8 cellular contexts compared by ENCODE assay signal in the genomic region with DNA sequence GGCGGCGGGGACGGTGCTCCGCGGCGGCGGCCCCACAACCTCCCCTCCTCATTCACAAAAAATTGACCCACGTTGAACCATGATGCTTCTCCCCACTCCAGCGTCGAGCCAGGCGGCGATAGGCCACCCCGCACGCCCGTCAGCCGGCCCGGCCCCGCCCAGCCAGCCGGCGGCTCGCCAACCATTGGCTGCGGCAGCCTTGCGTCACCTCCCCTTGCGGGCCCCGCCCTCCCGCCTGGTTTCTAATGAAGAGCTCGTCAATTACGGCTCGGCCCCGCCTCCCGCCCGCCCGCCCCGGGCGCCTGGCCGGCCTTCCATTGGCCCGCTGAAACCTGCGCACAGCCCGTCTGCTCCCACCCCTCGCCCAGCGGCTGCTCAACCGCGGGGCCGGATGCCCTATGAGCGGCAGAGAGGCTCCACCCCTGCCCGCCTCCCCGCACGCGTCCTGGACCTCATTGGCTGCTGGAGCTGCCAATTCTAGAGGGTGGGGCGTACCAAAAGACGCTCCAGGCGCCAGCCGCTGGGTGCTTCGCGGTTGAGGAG. TPM values are rescaled to one million over a fixed set of nuclear protein-coding genes. Genes with fewer than 3 reads are reported as not detected.
DNase-seq lines count a peak whose midpoint lies in the region; ATAC-seq, FAIRE-seq and TF ChIP-seq lines count a peak whose summit lies in the region.

A gene (minus strand): TSS at position 114 of the 543 bp plus-strand sequence. CDS start 48,321 bp downstream, outside the sequence.

- peaks cover 9% of the 10 kb centered on the region for H3K79me2 ChIP-seq in trophoblast cell (ENCODE audit: control insufficient read depth, insufficient read depth, low read length, poor library complexity)

- DNase-seq in GM12891 (ENCODE audit: insufficient read length, low spot score): peak; percentile 95
- peak; percentile 92 for DNase-seq in NCI-H1694 (lab: John Stamatoyannopoulos, UW)
- peak; percentile 97 for DNase-seq in amniotic epithelial cell (ENCODE audit: low read depth)
- DNase-seq in heart left ventricle: peak; percentile 99 to 100 (median 99)
- DNase-seq in trophoblast cell: peak; percentile 99 to 100
- DNase-seq in tibial nerve (ENCODE audit: low spot score in 2 of 2): peak; percentile 97 to 99

- FAIRE-seq in GM12891 (lab: Jason Lieb, UNC): no peak

- H3K14ac ChIP-seq in trophoblast cell (ENCODE audit: low read length): peak within 1 kb of the TSS; percentile 100

- H3K9ac ChIP-seq in trophoblast cell (ENCODE audit: low read length): peak within 1 kb of the TSS; percentile 100

- H4K91ac ChIP-seq in trophoblast cell (ENCODE audit: low read depth, low read length): peak within 1 kb of the TSS; percentile 97

- no peak for TF ChIP-seq EP300 in tibial nerve (IDR thresholded peaks at IDR 0.05)

- peak within 1 kb of the TSS; percentile 98 for H2AFZ ChIP-seq in trophoblast cell (ENCODE audit: insufficient read depth, low read length, poor library complexity)

- peaks cover 50% of the 10 kb centered on the region for H3K4me1 Mint-ChIP-seq in T-helper 1 cell treated with Interleukin-12 subunit alpha and Interleukin-12 subunit beta and Interleukin-4 antibody, amounts not matched to agents 30 μg/mL and 1 μg/mL, for 36 hours (ENCODE audit: low read depth)

- H4K8ac ChIP-seq in trophoblast cell (ENCODE audit: low read depth, low read length): peak within 1 kb of the TSS; percentile 100

- peak within 1 kb of the TSS; percentile 94 for H3K4me3 Mint-ChIP-seq in T-helper 1 cell treated with Interleukin-12 subunit alpha and Interleukin-12 subunit beta and Interleukin-4 antibody, amounts not matched to agents 30 μg/mL and 1 μg/mL, for 36 hours

- intact Hi-C loops in heart left ventricle (cut with DNase I): loop anchor here in 5 of 10 donors (2.0 to 10.0 kb wide), 5 partner anchors 72 to 734 kb away; a partner anchor contains a TSS

- H3K27me3 ChIP-seq in heart left ventricle: no peaks in the 10 kb centered on the region
- no peaks in the 10 kb centered on the region for H3K27me3 ChIP-seq in trophoblast cell (ENCODE audit: insufficient read depth, low read length)
- no peaks in the 10 kb centered on the region for H3K27me3 ChIP-seq in tibial nerve

- no peak within 1 kb of the TSS for H3K23ac ChIP-seq in trophoblast cell (ENCODE audit: low read length)

- H3K36me3 ChIP-seq in heart left ventricle (no peaks in the 10 kb centered on the region), trophoblast cell (ENCODE audit: control insufficient read depth in 1 of 2, insufficient read depth in 2 of 2, low read length in 2 of 2) (no peaks in the 10 kb centered on the region), tibial nerve (no peaks in the 10 kb centered on the region)

- peak within 1 kb of the TSS; percentile 11 for H2AK5ac ChIP-seq in trophoblast cell (ENCODE audit: low read length)

- H3K4me3 ChIP-seq in heart left ventricle (peak within 1 kb of the TSS; percentile 50 to 91 (median 74)), trophoblast cell (ENCODE audit: low read depth, low read length) (peak within 1 kb of the TSS; percentile 99), tibial nerve (peak within 1 kb of the TSS; percentile 72 to 84 (median 78))

- H3K4ac ChIP-seq in trophoblast cell (ENCODE audit: low read depth, low read length): peak within 1 kb of the TSS; percentile 91

- peaks cover 15% of the 10 kb centered on the region for H3K36me3 Mint-ChIP-seq in T-helper 1 cell treated with Interleukin-12 subunit alpha and Interleukin-12 subunit beta and Interleukin-4 antibody, amounts not matched to agents 30 μg/mL and 1 μg/mL, for 36 hours (ENCODE audit: low read depth)

- no peaks in the 10 kb centered on the region for H3K9me3 ChIP-seq in heart left ventricle
- no peaks in the 10 kb centered on the region for H3K9me3 ChIP-seq in trophoblast cell (ENCODE audit: insufficient read depth, low read depth, low read length)
- no peaks in the 10 kb centered on the region for H3K9me3 ChIP-seq in tibial nerve

- peaks cover 0 to 45% (median 24%) of the 10 kb centered on the region in 12 donors for H3K4me1 ChIP-seq in heart left ventricle
- H3K4me1 ChIP-seq in trophoblast cell (ENCODE audit: control insufficient read depth in 1 of 2, insufficient read depth in 2 of 2, low read length in 2 of 2): peaks cover 2% of the 10 kb centered on the region in 2 experiments
- peaks cover 0 to 31% (median 15%) of the 10 kb centered on the region in 4 donors for H3K4me1 ChIP-seq in tibial nerve

- no peaks in the 10 kb centered on the region for H3K9me3 Mint-ChIP-seq in T-helper 1 cell treated with Interleukin-12 subunit alpha and Interleukin-12 subunit beta and Interleukin-4 antibody, amounts not matched to agents 30 μg/mL and 1 μg/mL, for 36 hours

- H2BK12ac ChIP-seq in trophoblast cell (ENCODE audit: low read length): no peak within 1 kb of the TSS

- peak within 1 kb of the TSS; percentile 99 for H3K18ac ChIP-seq in trophoblast cell (ENCODE audit: low read length)

- H3K27ac ChIP-seq in heart left ventricle (peak within 1 kb of the TSS; percentile 94 to 100 (median 99)), trophoblast cell (ENCODE audit: low read depth, low read length) (peak within 1 kb of the TSS; percentile 91), tibial nerve (peak within 1 kb of the TSS; percentile 96 to 98 (median 98))

- H3K79me1 ChIP-seq in trophoblast cell (ENCODE audit: low read length): peaks cover 8% of the 10 kb centered on the region

- peaks cover 27% of the 10 kb centered on the region for H3K27me3 Mint-ChIP-seq in T-helper 1 cell treated with Interleukin-12 subunit alpha and Interleukin-12 subunit beta and Interleukin-4 antibody, amounts not matched to agents 30 μg/mL and 1 μg/mL, for 36 hours (ENCODE audit: low read depth)

- peak within 1 kb of the TSS; percentile 98 for H2BK120ac ChIP-seq in trophoblast cell (ENCODE audit: insufficient read depth, low read length, poor library complexity)

- WGBS in heart left ventricle, 4 donors: 0 to 1% (median 0%) methylated on average over 5 to 55 of the region's 55 CpGs
- WGBS in trophoblast cell (ENCODE audit: extremely low coverage, insufficient coverage, insufficient read length): no CpG with 5 or more reads among the region's 55 CpGs
- 0 to 1% methylated on average over 14 to 23 of the region's 55 CpGs for WGBS in tibial nerve, 2 donors

- ATAC-seq in HG02885 (IDR thresholded peaks at IDR 0.05; ENCODE audit: poor library complexity, unreplicated experiment) (peak; percentile 90), heart left ventricle (peak; percentile 97 to 98 (median 98))

- peak within 1 kb of the TSS; percentile 98 for H3K27ac Mint-ChIP-seq in T-helper 1 cell treated with Interleukin-12 subunit alpha and Interleukin-12 subunit beta and Interleukin-4 antibody, amounts not matched to agents 30 μg/mL and 1 μg/mL, for 36 hours

- TF ChIP-seq CTCF in heart left ventricle (IDR thresholded peaks at IDR 0.05) (no peak), tibial nerve (IDR thresholded peaks at IDR 0.05) (no peak)

- H4K12ac ChIP-seq in trophoblast cell (ENCODE audit: low read depth, low read length): peak within 1 kb of the TSS; percentile 98

- H3K4me2 ChIP-seq in trophoblast cell (ENCODE audit: low read length): peak within 1 kb of the TSS; percentile 89

- TF ChIP-seq POLR2A in GM12891 (IDR thresholded peaks at IDR 0.05; ENCODE audit: low read depth, low read length): no peak
- TF ChIP-seq POLR2A in heart left ventricle (IDR thresholded peaks at IDR 0.05): peak in 1 of 2 donors; percentile 30
- TF ChIP-seq POLR2A in tibial nerve (IDR thresholded peaks at IDR 0.05): peak in 1 of 2 donors; percentile 38

- H2BK5ac ChIP-seq in trophoblast cell (ENCODE audit: low read depth, low read length, poor library complexity): peak within 1 kb of the TSS; percentile 99

TF ChIP-seq in GM12891, 5 proteins besides CTCF, POLR2A, EP300 and RAD21:
- TF ChIP-seq TAF1 (IDR thresholded peaks at IDR 0.05; ENCODE audit: low read depth, low read length): no peak
- TF ChIP-seq SPI1 (IDR thresholded peaks at IDR 0.05; ENCODE audit: low read depth, low read length): no peak
- TF ChIP-seq POLR2AphosphoS5 (IDR thresholded peaks at IDR 0.05; ENCODE audit: low read depth, low read length): no peak
- no peak for TF ChIP-seq POU2F2 (IDR thresholded peaks at IDR 0.05; ENCODE audit: low read depth, low read length)
- no peak for TF ChIP-seq PAX5 (IDR thresholded peaks at IDR 0.05; ENCODE audit: insufficient read depth, low read length, severe bottlenecking)

RNA-seq across cellular contexts. Expression of the gene that starts here (rescaled TPM):
- 4.0 TPM for polyA plus RNA-seq in GM12891 (2012; ENCODE audit: low read depth, missing spikeins)
- total RNA-seq in heart left ventricle (10 to 100 TPM; 16.7 to 37.6 (median 27.7) TPM), tibial nerve (100 to 1,000 TPM in 2 of 4 donors, 10 to 100 TPM in 2; 68.0 to 123 (median 86.5) TPM)
- polyA plus RNA-seq in heart left ventricle: 10 to 100 TPM; 13.9 to 15.2 TPM
- 7.3 and 8.1 TPM in 2 replicates for polyA plus RNA-seq in trophoblast cell (2013)

Comparison
In these comparisons a context has a peak if more than half of its experiments do, and no peak if none do; other contexts are left out.
1. Peak in every context shown above with its lines: DNase-seq, ATAC-seq, H3K4me3 ChIP-seq and H3K27ac ChIP-seq.